Comparison of ENCODE assay signal across 21 cellular contexts in genomic region chr5:158058208-158058607, GRCh38.
DNase-seq lines count a peak whose midpoint lies in the region; ATAC-seq, FAIRE-seq and TF ChIP-seq lines count a peak whose summit lies in the region.
"Had no signal": no experiment of that assay in that cellular context is flagged by ENCODE, and none has a peak within 500 bp of the region (broad histone marks: within the 10 kb centered on the region; RNA-seq: fewer than 3 reads in every experiment).

No MANE protein-coding gene starts in this region.

- no peak overlapping the region for H3K23ac ChIP-seq in H1 (ENCODE audit: insufficient read length)

- TF ChIP-seq EP300 in H1 (IDR thresholded peaks at IDR 0.05; ENCODE audit: borderline replicate concordance in 1 of 2, low read depth in 2 of 2, low read length in 2 of 2) = no peak

- ATAC-seq in PC-3 (peak; percentile 26; the same call in 1 of the 2 replicates), aorta (ENCODE audit: low FRiP score) (no peak)

- FAIRE-seq in H1 (lab: Jason Lieb, UNC) = no peak
- FAIRE-seq in keratinocyte (lab: Jason Lieb, UNC) = peak; percentile 78
- FAIRE-seq: D721Med, HTR-8/SVneo, RCC 7860 had no signal

- H3K36me3 ChIP-seq in BLaER1 treated with 17β-estradiol and CSF1 and Interleukin-3, amounts not matched to agents 10 nM and 100 nM = no peaks in the 10 kb centered on the region
- H3K36me3 ChIP-seq in PC-3 (ENCODE audit: low read depth, low read length) (no peaks in the 10 kb centered on the region), H1 (ENCODE audit: control insufficient read depth in 2 of 4, insufficient read depth in 4 of 4, low read length in 3 of 4) (no peaks in the 10 kb centered on the region), keratinocyte (ENCODE audit: control insufficient read depth in 2 of 2, extremely low read depth in 1 of 2, insufficient read depth in 2 of 2, low read length in 2 of 2) (no peaks in the 10 kb centered on the region), aorta (ENCODE audit: control insufficient read depth in 1 of 2, insufficient read depth in 2 of 2, low read length in 1 of 2) (no peaks in the 10 kb centered on the region), right atrium auricular region (no peaks in the 10 kb centered on the region)

- peaks cover 2 to 47% (median 28%) of the 10 kb centered on the region in 11 experiments; a peak in 19 of 22 replicates for H3K9me3 ChIP-seq in BLaER1 treated with 17β-estradiol and CSF1 and Interleukin-3, amounts not matched to agents 10 nM and 100 nM (replicated peaks in 1 of 11)
- H3K9me3 ChIP-seq in PC-3 (ENCODE audit: low read length) (no peaks in the 10 kb centered on the region), H1 (ENCODE audit: insufficient read depth in 2 of 2, low read depth in 1 of 2, low read length in 1 of 2) (no peaks in the 10 kb centered on the region), keratinocyte (ENCODE audit: control insufficient read depth, low read depth, low read length) (no peaks in the 10 kb centered on the region), aorta (ENCODE audit: control insufficient read depth, low read length) (peaks cover 1% of the 10 kb centered on the region), right atrium auricular region (no peaks in the 10 kb centered on the region)

- H4K8ac ChIP-seq in H1 (ENCODE audit: extremely low read depth, insufficient read depth, low read length) = no peak overlapping the region

- H3K4me1 ChIP-seq in BLaER1 treated with 17β-estradiol and CSF1 and Interleukin-3, amounts not matched to agents 10 nM and 100 nM = peaks cover 20 to 60% (median 54%) of the 10 kb centered on the region in 10 experiments
- peaks cover 48% of the 10 kb centered on the region for H3K4me1 ChIP-seq in PC-3 (ENCODE audit: insufficient read depth, low read length)
- no peaks in the 10 kb centered on the region for H3K4me1 ChIP-seq in H1 (replicated peaks in 1 of 4; ENCODE audit: control insufficient read depth in 3 of 4, insufficient read depth in 4 of 4, low read length in 3 of 4)
- H3K4me1 ChIP-seq in keratinocyte (ENCODE audit: control insufficient read depth, extremely low read depth, insufficient read depth, low read length) = peaks cover 57% of the 10 kb centered on the region
- no peaks in the 10 kb centered on the region for H3K4me1 ChIP-seq in aorta (ENCODE audit: control insufficient read depth in 1 of 2, insufficient read depth in 2 of 2, low read length in 2 of 2)
- no peaks in the 10 kb centered on the region for H3K4me1 ChIP-seq in right atrium auricular region

- H3K79me1 ChIP-seq in H1 (ENCODE audit: low read depth, low read length) = no peaks in the 10 kb centered on the region

- H2AFZ ChIP-seq in PC-3 (ENCODE audit: low read length) (no peak overlapping the region), H1 (ENCODE audit: low read length) (peak overlapping the region; percentile 74; the same call in 1 of the 2 replicates), keratinocyte (ENCODE audit: control insufficient read depth, low read length) (no peak overlapping the region)

- H3K9ac ChIP-seq in BLaER1 treated with 17β-estradiol and CSF1 and Interleukin-3, amounts not matched to agents 10 nM and 100 nM = no peak overlapping the region
- H3K9ac ChIP-seq in PC-3 (ENCODE audit: low read length) (no peak overlapping the region), H1 (replicated peaks in 1 of 4; ENCODE audit: extremely low read depth in 1 of 4, low read depth in 3 of 4, low read length in 3 of 4) (no peak overlapping the region), keratinocyte (ENCODE audit: control insufficient read depth, extremely low read depth, insufficient read depth, low read length) (peak overlapping the region; percentile 38)

- H3F3A ChIP-seq in PC-3 (ENCODE audit: low read length, unreplicated experiment) = no peaks in the 10 kb centered on the region

- H2BK15ac ChIP-seq in H1 (ENCODE audit: low read length) = no peak overlapping the region

- no peak overlapping the region for H3K14ac ChIP-seq in H1 (ENCODE audit: insufficient read length)

- H3K23me2 ChIP-seq in H1 (ENCODE audit: low read depth, low read length) = no peaks in the 10 kb centered on the region

- TF ChIP-seq CTCF in PC-3 (conservative IDR thresholded peaks at IDR 0.05; ENCODE audit: low read depth, low read length) (no peak), H1 (IDR thresholded peaks at IDR 0.05; ENCODE audit: control extremely low read depth in 1 of 3, insufficient read depth in 1 of 3, low read depth in 1 of 3, low read length in 3 of 3) (no peak), keratinocyte (optimal IDR thresholded peaks at IDR 0.05 in 1 of 3, IDR thresholded peaks at IDR 0.05 in 1 of 3, conservative IDR thresholded peaks at IDR 0.05 in 1 of 3; ENCODE audit: extremely low read depth in 1 of 3, insufficient read depth in 2 of 3, low read length in 3 of 3) (no peak), right atrium auricular region (IDR thresholded peaks at IDR 0.05) (no peak)

- no peak overlapping the region for H4K91ac ChIP-seq in H1 (replicated peaks; ENCODE audit: insufficient read length, low read length)

- H3K9me2 ChIP-seq in PC-3 (replicated peaks; ENCODE audit: low read length) = no peaks in the 10 kb centered on the region

- no peaks in the 10 kb centered on the region for H4K20me1 ChIP-seq in BLaER1 treated with 17β-estradiol and CSF1 and Interleukin-3, amounts not matched to agents 10 nM and 100 nM
- H4K20me1 ChIP-seq in PC-3 (ENCODE audit: low read length) (no peaks in the 10 kb centered on the region), H1 (replicated peaks in 1 of 2; ENCODE audit: control insufficient read depth in 1 of 2, insufficient read depth in 2 of 2, low read length in 2 of 2) (no peaks in the 10 kb centered on the region), keratinocyte (ENCODE audit: control insufficient read depth, extremely low read depth, insufficient read depth, low read length) (no peaks in the 10 kb centered on the region)

- H3K4me3 ChIP-seq in BLaER1 treated with 17β-estradiol and CSF1 and Interleukin-3, amounts not matched to agents 10 nM and 100 nM = no peak overlapping the region
- H3K4me3 ChIP-seq in PC-3 (ENCODE audit: low read length) = no peak overlapping the region
- no peak overlapping the region for H3K4me3 ChIP-seq in H1 (ENCODE audit: extremely low read depth in 1 of 4, insufficient read depth in 2 of 4, low read depth in 3 of 4, low read length in 4 of 4)
- peak overlapping the region in 1 of 3 experiments; percentile 35 for H3K4me3 ChIP-seq in keratinocyte (ENCODE audit: control insufficient read depth in 2 of 3, extremely low read depth in 1 of 3, insufficient read depth in 2 of 3, low read depth in 1 of 3, low read length in 3 of 3)
- no peak overlapping the region for H3K4me3 ChIP-seq in aorta (ENCODE audit: low read length in 2 of 2)
- H3K4me3 ChIP-seq in right atrium auricular region = no peak overlapping the region

- TF ChIP-seq RAD21 in H1 (IDR thresholded peaks at IDR 0.05 in 1 of 2, conservative IDR thresholded peaks at IDR 0.05 in 1 of 2; ENCODE audit: low read depth in 2 of 2, low read length in 2 of 2) = no peak

- 45% methylated on average over 1 of the region's 1 CpG; no CpG with 5 or more reads in 1 of the 2 experiments for WGBS in H1 (ENCODE audit: extremely low coverage in 1 of 2, insufficient coverage in 1 of 2, insufficient read length in 1 of 2, insufficient replicate concordance in 2 of 2, low coverage in 1 of 2, low lambda C conversion rate in 2 of 2, missing lambda C conversion rate in 1 of 2), 2 experiments
- WGBS in aorta, 2 donors = 71 to 84% methylated on average over 1 of the region's 1 CpG

- no peak overlapping the region for H2BK12ac ChIP-seq in H1 (ENCODE audit: low read depth, low read length)

- no peak overlapping the region for H2BK20ac ChIP-seq in H1 (ENCODE audit: low read length)

- no peak overlapping the region for H2BK120ac ChIP-seq in H1 (replicated peaks; ENCODE audit: low read depth, low read length)

- dilution Hi-C loops in keratinocyte (cut with MboI; ENCODE audit: extremely low pct_ligation_motif_present, low sequenced_read_pairs) = no loop called here

- H3K9me1 ChIP-seq in keratinocyte (ENCODE audit: control insufficient read depth, extremely low read depth, insufficient read depth, low read length) = no peaks in the 10 kb centered on the region

- no peaks in the 10 kb centered on the region for H3K27me3 ChIP-seq in BLaER1 treated with 17β-estradiol and CSF1 and Interleukin-3, amounts not matched to agents 10 nM and 100 nM
- H3K27me3 ChIP-seq in PC-3 (ENCODE audit: low read length) (peaks cover 54% of the 10 kb centered on the region), H1 (replicated peaks in 1 of 4; ENCODE audit: control insufficient read depth in 3 of 4, extremely low read depth in 1 of 4, insufficient read depth in 3 of 4, low read length in 3 of 4) (no peaks in the 10 kb centered on the region), keratinocyte (ENCODE audit: control insufficient read depth, extremely low read depth, insufficient read depth, low read length) (no peaks in the 10 kb centered on the region), aorta (ENCODE audit: control insufficient read depth in 1 of 2, insufficient read depth in 2 of 2, low read length in 1 of 2) (peaks cover 0 to 3% of the 10 kb centered on the region in 2 donors), right atrium auricular region (no peaks in the 10 kb centered on the region)

- no TSS peak for BruUV-seq in PC-3 (replicated peaks; lab: Mats Ljungman, UMichigan)

- H3K27ac ChIP-seq in BLaER1 treated with 17β-estradiol and CSF1 and Interleukin-3, amounts not matched to agents 10 nM and 100 nM = peak overlapping the region in 1 of 11 experiments; percentile 44; a peak in 1 of 22 replicates
- H3K27ac ChIP-seq in PC-3 (ENCODE audit: low read length) = no peak overlapping the region
- H3K27ac ChIP-seq in H1 (ENCODE audit: low read depth, low read length) = no peak overlapping the region
- peak overlapping the region; percentile 79 for H3K27ac ChIP-seq in keratinocyte (ENCODE audit: control insufficient read depth, insufficient read depth, low read length)
- no peak overlapping the region for H3K27ac ChIP-seq in aorta (ENCODE audit: low read depth in 1 of 2, low read length in 2 of 2)
- no peak overlapping the region for H3K27ac ChIP-seq in right atrium auricular region

- TF ChIP-seq POLR2A in H1 (IDR thresholded peaks at IDR 0.05; ENCODE audit: control extremely low read depth in 1 of 2, low read depth in 2 of 2, low read length in 2 of 2) = no peak

- POLR2A ChIA-PET in PC-3 (lab: Charles Lee; ENCODE audit: unreplicated experiment) (no interaction called here), H1 (lab: Charles Lee; ENCODE audit: partially characterized antibody) (no interaction called here)

- H3K79me2 ChIP-seq in PC-3 (ENCODE audit: low read length) = no peaks in the 10 kb centered on the region
- H3K79me2 ChIP-seq in H1 (ENCODE audit: control insufficient read depth in 1 of 2, insufficient read depth in 2 of 2, low read length in 2 of 2) = no peaks in the 10 kb centered on the region
- no peaks in the 10 kb centered on the region for H3K79me2 ChIP-seq in keratinocyte (ENCODE audit: control insufficient read depth, insufficient read depth, low read length)

- no peak overlapping the region for H2AK5ac ChIP-seq in H1 (ENCODE audit: low read depth, low read length)

- peak; percentile 75 for DNase-seq in PC-3
- no peak for DNase-seq in H1 (ENCODE audit: low read depth in 1 of 2, low spot score in 2 of 2)
- DNase-seq in keratinocyte (ENCODE audit: low read depth, low spot score) = no peak
- no peak for DNase-seq in activated CD8-positive, alpha-beta memory T cell treated with anti-CD3 and anti-CD28 coated beads, Interleukin-2, amount 50 U/mL, for 48 hours
- DNase-seq in aorta = no peak
- DNase-seq in right atrium auricular region (ENCODE audit: low spot score) = no peak
- no peak for DNase-seq in RPMI8226
- DNase-seq: DMS53, GDM1, H7, KG1, NCI-H1092 treated with DMSO at 0.1 percent for 48 hours, NCI-H1436 treated with DMSO at 0.1 percent for 48 hours, NCI-H1930, NCI-H345, NCI-H774, SHP77 had no signal

- CTCF ChIA-PET in PC-3 (lab: Charles Lee) = interaction anchor here (1.0 kb wide), 1 partner anchor 17 kb away, joined by 3 read pairs; no protein-coding TSS in a partner anchor
- CTCF ChIA-PET in H1 (lab: Charles Lee; ENCODE audit: partially characterized antibody) = interaction anchor here (0.8 to 2.2 kb wide), 3 partner anchors 17 to 1075 kb away, joined by 3 to 8 read pairs (median 4); no protein-coding TSS in a partner anchor

- intact Hi-C loops in PC-3 (cut with micrococcal nuclease) = no loop called here
- intact Hi-C loops in aorta (cut with DNase I) = no loop called here

- H4K5ac ChIP-seq in H1 (ENCODE audit: insufficient read length, low read depth, low read length) = no peak overlapping the region

- no peak overlapping the region for H3K4ac ChIP-seq in H1 (replicated peaks; ENCODE audit: insufficient read length, low read depth, low read length)

- peak overlapping the region in 9 of 11 experiments; percentile 8 to 85 (median 83); a peak in 17 of 22 replicates for H3K4me2 ChIP-seq in BLaER1 treated with 17β-estradiol and CSF1 and Interleukin-3, amounts not matched to agents 10 nM and 100 nM
- H3K4me2 ChIP-seq in PC-3 (ENCODE audit: low read length) (no peak overlapping the region), H1 (ENCODE audit: insufficient read depth in 1 of 2, low read depth in 2 of 2, low read length in 2 of 2) (no peak overlapping the region), keratinocyte (ENCODE audit: control insufficient read depth, extremely low read depth, insufficient read depth, low read depth, low read length) (peak overlapping the region; percentile 56)

- no peak overlapping the region for H3K56ac ChIP-seq in H1 (replicated peaks; ENCODE audit: insufficient read length, low read depth, low read length)

- H3K18ac ChIP-seq in H1 (ENCODE audit: extremely low read depth, low read length) = no peak overlapping the region

- no peak overlapping the region for H2BK5ac ChIP-seq in H1 (ENCODE audit: low read depth, low read length)

Comparison
In these comparisons a context has a peak if more than half of its experiments do, and no peak if none do; other contexts are left out.
1. H3K4me2 ChIP-seq: peak in BLaER1 treated with 17β-estradiol and CSF1 and Interleukin-3, amounts not matched to agents 10 nM and 100 nM (9 of 11) and keratinocyte (single experiment); none in PC-3 (single experiment) and H1 (0 of 2).